Comparison of ENCODE assay signal across 23 cellular contexts in genomic region chr1:228034954-228035837, GRCh38. TPM values are rescaled to one million over a fixed set of nuclear protein-coding genes. Genes with fewer than 3 reads are reported as not detected.
"Had no signal": no experiment of that assay in that cellular context is flagged by ENCODE, and none has a peak within 500 bp of the region (broad histone marks: within the 10 kb centered on the region; RNA-seq: fewer than 3 reads in every experiment).

No MANE protein-coding gene starts in this region.

- H3K4me3 ChIP-seq: colonic mucosa, prostate gland, smooth muscle cell, upper lobe of left lung had no signal

- DNase-seq: activated CD4-positive, alpha-beta T cell treated with anti-CD3 and anti-CD28 coated beads, Interleukin-2, amount 50 U/mL, for 1 hour; activated CD8-positive, alpha-beta memory T cell treated with anti-CD3 and anti-CD28 coated beads for 24 hours; activated naive CD4-positive, alpha-beta T cell treated with anti-CD3 and anti-CD28 coated beads, Interleukin-2, amount 50 U/mL, for 16 hours; activated T-cell treated with anti-CD3 and anti-CD28 coated beads for 4 hours; caudate nucleus; colonic mucosa; effector CD8-positive, alpha-beta T cell; foreskin melanocyte; naive thymus-derived CD4-positive, alpha-beta T cell; SK-N-SH; stimulated activated naive CD8-positive, alpha-beta T cell treated with anti-CD3 and anti-CD28 coated beads, Interleukin-15, Interleukin-2, amounts not matched to agents 100 U/mL and 50 U/mL, for 24 hours; T-helper 1 cell; T1000 had no signal

- H3K36me3 ChIP-seq: colonic mucosa, prostate gland, upper lobe of left lung had no signal

- H3K27ac ChIP-seq: colonic mucosa, epithelial cell of prostate, prostate gland, upper lobe of left lung had no signal

- H3K9me3 Mint-ChIP-seq: activated T-helper 2 cell treated with anti-CD3 and anti-CD28 coated beads, Interferon-gamma antibody, Interleukin-2, Interleukin-4, amounts not matched to agents 10 μg/mL and 5 μg/mL and 100 μg/mL, durations not matched to agents 14 hours and 24 hours and 36 hours had no signal

- H3K9ac ChIP-seq: SK-N-SH had no signal

- H3K4me1 ChIP-seq: colonic mucosa, prostate gland had no signal

- H3K27ac Mint-ChIP-seq: activated T-helper 2 cell treated with anti-CD3 and anti-CD28 coated beads, Interferon-gamma antibody, Interleukin-2, Interleukin-4, amounts not matched to agents 10 μg/mL and 5 μg/mL and 100 μg/mL, durations not matched to agents 14 hours and 24 hours and 36 hours; naive thymus-derived CD4-positive, alpha-beta T cell had no signal

- H3K4me3 Mint-ChIP-seq: naive thymus-derived CD4-positive, alpha-beta T cell had no signal

- H3K9me3 ChIP-seq: colonic mucosa, prostate gland, SK-N-SH had no signal

- ATAC-seq: activated CD4-positive, CD25-positive, alpha-beta regulatory T cell treated with anti-CD3 and anti-CD28 coated beads, Interleukin-2, amount 50 U/mL, for 24 hours; naive thymus-derived CD4-positive, alpha-beta T cell; right cardiac atrium; stimulated activated naive CD8-positive, alpha-beta T cell treated with anti-CD3 and anti-CD28 coated beads, Interleukin-15, Interleukin-2, amounts not matched to agents 100 U/mL and 50 U/mL, for 24 hours had no signal

- H3K4me2 ChIP-seq: SK-N-SH, smooth muscle cell had no signal

RNA-seq across cellular contexts. Expression of gene WNT3A, which starts 28.4 kb away (rescaled TPM):
- total RNA-seq: activated T-helper 2 cell treated with anti-CD3 and anti-CD28 coated beads, Interferon-gamma antibody, Interleukin-2, Interleukin-4, amounts not matched to agents 10 μg/mL and 5 μg/mL and 100 μg/mL, durations not matched to agents 14 hours and 24 hours and 36 hours; colonic mucosa; fibroblast of lung; lung microvascular endothelial cell; mononuclear cell; naive thymus-derived CD4-positive, alpha-beta T cell; right cardiac atrium had no signal
- polyA plus RNA-seq: fibroblast of lung; naive thymus-derived CD4-positive, alpha-beta T cell; right cardiac atrium; SK-N-SH; smooth muscle cell had no signal
